ENCODE assay signal across 13 cellular contexts in genomic region chr14:74595006-74595735, GRCh38. TPM values are rescaled to one million over a fixed set of nuclear protein-coding genes. Genes with fewer than 3 reads are reported as not detected.
DNase-seq lines count a peak whose midpoint lies in the region; ATAC-seq and TF ChIP-seq lines count a peak whose summit lies in the region.
"Had no signal": no experiment of that assay in that cellular context is flagged by ENCODE, and none has a peak within 500 bp of the region (broad histone marks: within the 10 kb centered on the region; RNA-seq: fewer than 3 reads in every experiment).

No MANE protein-coding gene starts in this region.

- peak overlapping the region in 1 of 3 donors; percentile 60 for H3K9ac ChIP-seq in skeletal muscle tissue (ENCODE audit: low read depth in 1 of 3, low read length in 3 of 3)

- H3K36me3 ChIP-seq in right atrium auricular region: no peaks in the 10 kb centered on the region
- H3K36me3 ChIP-seq in skeletal muscle tissue (ENCODE audit: control insufficient read depth in 3 of 3, insufficient read depth in 3 of 3, low read length in 3 of 3): no peaks in the 10 kb centered on the region
- H3K36me3 ChIP-seq in Caco-2 (ENCODE audit: control insufficient read depth, insufficient read depth, low read length): no peaks in the 10 kb centered on the region

- BruUV-seq in Caco-2 (replicated peaks; lab: Mats Ljungman, UMichigan): no TSS peak

- H3K9me3 Mint-ChIP-seq in Caco-2 (ENCODE audit: unreplicated experiment): no peaks in the 10 kb centered on the region

- H3K9me3 ChIP-seq in right atrium auricular region (no peaks in the 10 kb centered on the region), skeletal muscle tissue (ENCODE audit: control insufficient read depth in 3 of 3, low read length in 3 of 3) (no peaks in the 10 kb centered on the region), Caco-2 (no peaks in the 10 kb centered on the region)

- peaks cover 11% of the 10 kb centered on the region for H3K4me1 Mint-ChIP-seq in Caco-2 (ENCODE audit: low read depth, unreplicated experiment)
- H3K4me1 Mint-ChIP-seq: CD4-positive, CD25-positive, alpha-beta regulatory T cell had no signal

- H3K27me3 Mint-ChIP-seq in Caco-2 (ENCODE audit: insufficient read depth, unreplicated experiment): no peaks in the 10 kb centered on the region
- H3K27me3 Mint-ChIP-seq: CD4-positive, CD25-positive, alpha-beta regulatory T cell had no signal

- CTCF ChIA-PET in Caco-2 (lab: Charles Lee): interaction anchor here (0.6 kb wide), 1 partner anchor 1136 kb away, joined by 4 read pairs; no protein-coding TSS in a partner anchor

- peaks cover 0 to 92% of the 10 kb centered on the region in 2 donors for H3K4me1 ChIP-seq in right atrium auricular region
- H3K4me1 ChIP-seq in skeletal muscle tissue (ENCODE audit: control insufficient read depth in 3 of 3, insufficient read depth in 3 of 3, low read length in 3 of 3): peaks cover 57 to 72% (median 71%) of the 10 kb centered on the region in 3 donors
- H3K4me1 ChIP-seq in Caco-2: peaks cover 14% of the 10 kb centered on the region

- H3K36me3 Mint-ChIP-seq in Caco-2 (ENCODE audit: insufficient read depth, unreplicated experiment): no peaks in the 10 kb centered on the region

- TF ChIP-seq CTCF in right atrium auricular region (IDR thresholded peaks at IDR 0.05): no peak
- TF ChIP-seq CTCF in Caco-2 (IDR thresholded peaks at IDR 0.05; ENCODE audit: insufficient read depth in 1 of 2, low read depth in 1 of 2, low read length in 1 of 2, severe bottlenecking in 1 of 2, unreplicated experiment in 1 of 2): no peak

- intact Hi-C loops in Caco-2 (cut with micrococcal nuclease; ENCODE audit: unreplicated experiment): no loop called here

- no peak for ATAC-seq in HG03520 (IDR thresholded peaks at IDR 0.05; ENCODE audit: unreplicated experiment)
- ATAC-seq in stimulated activated naive CD8-positive, alpha-beta T cell treated with anti-CD3 and anti-CD28 coated beads, Interleukin-15, Interleukin-2, amounts not matched to agents 100 U/mL and 50 U/mL, for 24 hours: no peak
- ATAC-seq: GM12878 had no signal

- no peak overlapping the region for H3K27ac Mint-ChIP-seq in Caco-2 (ENCODE audit: unreplicated experiment)
- H3K27ac Mint-ChIP-seq: CD4-positive, CD25-positive, alpha-beta regulatory T cell had no signal

- H3K4me3 ChIP-seq in right atrium auricular region (no peak overlapping the region), skeletal muscle tissue (ENCODE audit: low read length in 3 of 3) (peak overlapping the region in 1 of 3 donors; percentile 29), Caco-2 (ENCODE audit: low read depth, low read length) (no peak overlapping the region)
- H3K4me3 ChIP-seq: GM12878 had no signal

- H3K27me3 ChIP-seq in right atrium auricular region (no peaks in the 10 kb centered on the region), skeletal muscle tissue (ENCODE audit: control insufficient read depth in 3 of 3, insufficient read depth in 3 of 3, low read length in 3 of 3) (no peaks in the 10 kb centered on the region), Caco-2 (replicated peaks; ENCODE audit: control insufficient read depth, insufficient read depth, low read length) (no peaks in the 10 kb centered on the region)

- H3K4me3 Mint-ChIP-seq in Caco-2 (ENCODE audit: unreplicated experiment): no peak overlapping the region
- H3K4me3 Mint-ChIP-seq: CD4-positive, CD25-positive, alpha-beta regulatory T cell had no signal

- DNase-seq in GM03348 (ENCODE audit: low spot score): peak; percentile 85
- peak in 9 of 61 donors; percentile 8 to 62 (median 22) for DNase-seq in caudate nucleus (lab: John Stamatoyannopoulos, UW)
- no peak for DNase-seq in right atrium auricular region (ENCODE audit: low spot score)
- DNase-seq in stimulated activated naive CD8-positive, alpha-beta T cell treated with anti-CD3 and anti-CD28 coated beads, Interleukin-15, Interleukin-2, amounts not matched to agents 100 U/mL and 50 U/mL, for 24 hours: no peak
- DNase-seq in Caco-2: no peak
- no peak for DNase-seq in activated gamma-delta T cell (lab: John Stamatoyannopoulos, UW)
- DNase-seq: activated CD4-positive, alpha-beta T cell treated with anti-CD3 and anti-CD28 coated beads for 48 hours; activated naive CD4-positive, alpha-beta T cell; CD4-positive, CD25-positive, alpha-beta regulatory T cell; NCI-H2107 had no signal

- H3K27ac ChIP-seq in caudate nucleus (ENCODE audit: low read depth, low read length) (peak overlapping the region; percentile 62), right atrium auricular region (peak overlapping the region; percentile 64 to 79), skeletal muscle tissue (ENCODE audit: low read depth, low read length) (peak overlapping the region; percentile 72)

- POLR2A ChIA-PET in Caco-2 (lab: Charles Lee): no interaction called here

RNA-seq across cellular contexts. Expression of gene LTBP2, which starts 16.9 kb away (rescaled TPM):
- total RNA-seq in right atrium auricular region (100 to 1,000 TPM in 1 of 2 donors, 10 to 100 TPM in 1; 32.1 to 102 TPM), skeletal muscle tissue (12.0 TPM), Caco-2 (2022) (0.86 and 1.0 TPM in 2 replicates)
